ENCODE assay signal across 20 cellular contexts in genomic region chr9:2173861-2174260, GRCh38.
"Had no signal": no experiment of that assay in that cellular context is flagged by ENCODE, and none has a peak within 500 bp of the region (broad histone marks: within the 10 kb centered on the region; RNA-seq: fewer than 3 reads in every experiment).

No MANE protein-coding gene starts in this region.

- H3K9me3 Mint-ChIP-seq: dendritic cell treated with granulocyte-macrophage colony-stimulating factor and Interleukin-4, amounts not matched to agents 40 ng/mL and 50 ng/mL, for 4 days; stimulated activated naive B cell treated with anti-CD40 and anti-IgM and Interleukin-4, amounts not matched to agents 10 μg/mL and 1 μg/mL and 100 μg/mL, for 72 hours; stimulated activated naive CD8-positive, alpha-beta T cell treated with anti-CD3 and anti-CD28 coated beads, Interleukin-15, amount 100 ng/mL, for 72 hours had no signal

- H3K9me3 ChIP-seq: heart left ventricle, mucosa of descending colon, neutrophil, psoas muscle, right lobe of liver, spleen, testis, tibial nerve, upper lobe of right lung, vagina had no signal

- H3K27ac ChIP-seq: heart left ventricle, neutrophil, psoas muscle, right lobe of liver, spleen, testis, tibial nerve, upper lobe of right lung, vagina had no signal

- H3K4me3 Mint-ChIP-seq: dendritic cell treated with granulocyte-macrophage colony-stimulating factor and Interleukin-4, amounts not matched to agents 40 ng/mL and 50 ng/mL, for 4 days; stimulated activated naive B cell treated with anti-CD40 and anti-IgM and Interleukin-4, amounts not matched to agents 10 μg/mL and 1 μg/mL and 100 μg/mL, for 72 hours; stimulated activated naive CD8-positive, alpha-beta T cell treated with anti-CD3 and anti-CD28 coated beads, Interleukin-15, amount 100 ng/mL, for 72 hours had no signal

- H3K27me3 Mint-ChIP-seq: dendritic cell treated with granulocyte-macrophage colony-stimulating factor and Interleukin-4, amounts not matched to agents 40 ng/mL and 50 ng/mL, for 4 days; stimulated activated naive B cell treated with anti-CD40 and anti-IgM and Interleukin-4, amounts not matched to agents 10 μg/mL and 1 μg/mL and 100 μg/mL, for 72 hours; stimulated activated naive CD8-positive, alpha-beta T cell treated with anti-CD3 and anti-CD28 coated beads, Interleukin-15, amount 100 ng/mL, for 72 hours had no signal

- ATAC-seq: esophagus mucosa; mucosa of descending colon; right lobe of liver; stimulated activated naive B cell treated with anti-CD40 and anti-IgM and Interleukin-4, amounts not matched to agents 10 μg/mL and 1 μg/mL and 100 μg/mL, for 72 hours; stimulated activated naive CD8-positive, alpha-beta T cell treated with anti-CD3 and anti-CD28 coated beads, Interleukin-15, amount 100 ng/mL, for 72 hours; upper lobe of right lung had no signal

- H3K4me1 Mint-ChIP-seq: stimulated activated naive B cell treated with anti-CD40 and anti-IgM and Interleukin-4, amounts not matched to agents 10 μg/mL and 1 μg/mL and 100 μg/mL, for 72 hours had no signal

- H3K27ac Mint-ChIP-seq: dendritic cell treated with granulocyte-macrophage colony-stimulating factor and Interleukin-4, amounts not matched to agents 40 ng/mL and 50 ng/mL, for 4 days; stimulated activated naive B cell treated with anti-CD40 and anti-IgM and Interleukin-4, amounts not matched to agents 10 μg/mL and 1 μg/mL and 100 μg/mL, for 72 hours; stimulated activated naive CD8-positive, alpha-beta T cell treated with anti-CD3 and anti-CD28 coated beads, Interleukin-15, amount 100 ng/mL, for 72 hours had no signal

- H3K4me1 ChIP-seq: right lobe of liver, spleen, testis, tibial nerve, upper lobe of right lung, vagina had no signal

- DNase-seq: effector CD4-positive, alpha-beta T cell; heart left ventricle; kidney glomerular epithelial cell; mucosa of descending colon; psoas muscle; retina; right lobe of liver; spleen; stimulated activated CD4-positive, alpha-beta T cell treated with anti-CD3 and anti-CD28 coated beads, Interleukin-15, amount 100 ng/mL, for 24 hours; stimulated activated CD4-positive, alpha-beta T cell treated with anti-CD3 and anti-CD28 coated beads, Interleukin-1b, Interleukin-23, amount 100 ng/mL, for 48 hours; stimulated activated CD4-positive, alpha-beta T cell treated with anti-CD3 and anti-CD28 coated beads, Interleukin-4, amount 100 ng/mL, for 24 hours; stimulated activated naive B cell treated with anti-CD40 and anti-IgM and Interleukin-4, amounts not matched to agents 10 μg/mL and 1 μg/mL and 100 μg/mL, for 72 hours; stimulated activated naive CD8-positive, alpha-beta T cell treated with anti-CD3 and anti-CD28 coated beads, Interleukin-15, amount 100 ng/mL, for 72 hours; testis; upper lobe of right lung had no signal

- H3K4me3 ChIP-seq: heart left ventricle, mucosa of descending colon, psoas muscle, right lobe of liver, spleen, testis, tibial nerve, upper lobe of right lung, vagina had no signal

- H3K27me3 ChIP-seq: heart left ventricle, neutrophil, right lobe of liver, spleen, testis, tibial nerve, upper lobe of right lung, vagina had no signal
